In genomic region chr17:49602783-49603182, GRCh38 we compare ENCODE assay signal across 1 cellular context.
TF ChIP-seq lines count a peak whose summit lies in the region.

No MANE protein-coding gene starts in this region.

TF ChIP-seq in HepG2, 621 proteins besides CTCF, POLR2A, EP300 and RAD21 (continued from another document):
- TF ChIP-seq, protein P1, sequence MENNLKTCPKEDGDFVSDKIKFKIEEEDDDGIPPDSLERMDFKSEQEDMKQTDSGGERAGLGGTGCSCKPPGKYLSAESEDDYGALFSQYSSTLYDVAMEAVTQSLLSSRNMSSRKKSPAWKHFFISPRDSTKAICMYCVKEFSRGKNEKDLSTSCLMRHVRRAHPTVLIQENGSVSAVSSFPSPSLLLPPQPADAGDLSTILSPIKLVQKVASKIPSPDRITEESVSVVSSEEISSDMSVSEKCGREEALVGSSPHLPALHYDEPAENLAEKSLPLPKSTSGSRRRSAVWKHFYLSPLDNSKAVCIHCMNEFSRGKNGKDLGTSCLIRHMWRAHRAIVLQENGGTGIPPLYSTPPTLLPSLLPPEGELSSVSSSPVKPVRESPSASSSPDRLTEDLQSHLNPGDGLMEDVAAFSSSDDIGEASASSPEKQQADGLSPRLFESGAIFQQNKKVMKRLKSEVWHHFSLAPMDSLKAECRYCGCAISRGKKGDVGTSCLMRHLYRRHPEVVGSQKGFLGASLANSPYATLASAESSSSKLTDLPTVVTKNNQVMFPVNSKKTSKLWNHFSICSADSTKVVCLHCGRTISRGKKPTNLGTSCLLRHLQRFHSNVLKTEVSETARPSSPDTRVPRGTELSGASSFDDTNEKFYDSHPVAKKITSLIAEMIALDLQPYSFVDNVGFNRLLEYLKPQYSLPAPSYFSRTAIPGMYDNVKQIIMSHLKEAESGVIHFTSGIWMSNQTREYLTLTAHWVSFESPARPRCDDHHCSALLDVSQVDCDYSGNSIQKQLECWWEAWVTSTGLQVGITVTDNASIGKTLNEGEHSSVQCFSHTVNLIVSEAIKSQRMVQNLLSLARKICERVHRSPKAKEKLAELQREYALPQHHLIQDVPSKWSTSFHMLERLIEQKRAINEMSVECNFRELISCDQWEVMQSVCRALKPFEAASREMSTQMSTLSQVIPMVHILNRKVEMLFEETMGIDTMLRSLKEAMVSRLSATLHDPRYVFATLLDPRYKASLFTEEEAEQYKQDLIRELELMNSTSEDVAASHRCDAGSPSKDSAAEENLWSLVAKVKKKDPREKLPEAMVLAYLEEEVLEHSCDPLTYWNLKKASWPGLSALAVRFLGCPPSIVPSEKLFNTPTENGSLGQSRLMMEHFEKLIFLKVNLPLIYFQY (CRISPR knock-in tag; IDR thresholded peaks at IDR 0.05; ENCODE audit: borderline replicate concordance), result no peak
- TF ChIP-seq AHR (CRISPR knock-in tag; IDR thresholded peaks at IDR 0.05) (no peak), MTA3 (CRISPR knock-in tag; IDR thresholded peaks at IDR 0.05) (no peak), ZFP90 (CRISPR knock-in tag; IDR thresholded peaks at IDR 0.05; ENCODE audit: borderline replicate concordance) (no peak), ZFP82 (CRISPR knock-in tag; IDR thresholded peaks at IDR 0.05; ENCODE audit: borderline replicate concordance) (no peak), MZF1 (CRISPR knock-in tag; IDR thresholded peaks at IDR 0.05; ENCODE audit: borderline replicate concordance) (no peak), ZNF335 (CRISPR knock-in tag; IDR thresholded peaks at IDR 0.05) (no peak), YEATS4 (CRISPR knock-in tag; IDR thresholded peaks at IDR 0.05; ENCODE audit: borderline replicate concordance) (no peak), BCL3 (CRISPR knock-in tag; IDR thresholded peaks at IDR 0.05) (no peak), SP1 (IDR thresholded peaks at IDR 0.05) (no peak), SP1 (CRISPR knock-in tag; IDR thresholded peaks at IDR 0.05) (no peak), ETV5 (CRISPR knock-in tag; IDR thresholded peaks at IDR 0.05; ENCODE audit: borderline replicate concordance) (no peak), ZNF331 (CRISPR knock-in tag; IDR thresholded peaks at IDR 0.05) (no peak)
- TF ChIP-seq, protein P2, sequence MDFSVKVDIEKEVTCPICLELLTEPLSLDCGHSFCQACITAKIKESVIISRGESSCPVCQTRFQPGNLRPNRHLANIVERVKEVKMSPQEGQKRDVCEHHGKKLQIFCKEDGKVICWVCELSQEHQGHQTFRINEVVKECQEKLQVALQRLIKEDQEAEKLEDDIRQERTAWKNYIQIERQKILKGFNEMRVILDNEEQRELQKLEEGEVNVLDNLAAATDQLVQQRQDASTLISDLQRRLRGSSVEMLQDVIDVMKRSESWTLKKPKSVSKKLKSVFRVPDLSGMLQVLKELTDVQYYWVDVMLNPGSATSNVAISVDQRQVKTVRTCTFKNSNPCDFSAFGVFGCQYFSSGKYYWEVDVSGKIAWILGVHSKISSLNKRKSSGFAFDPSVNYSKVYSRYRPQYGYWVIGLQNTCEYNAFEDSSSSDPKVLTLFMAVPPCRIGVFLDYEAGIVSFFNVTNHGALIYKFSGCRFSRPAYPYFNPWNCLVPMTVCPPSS (IDR thresholded peaks at IDR 0.05), result no peak
- TF ChIP-seq, protein P3, sequence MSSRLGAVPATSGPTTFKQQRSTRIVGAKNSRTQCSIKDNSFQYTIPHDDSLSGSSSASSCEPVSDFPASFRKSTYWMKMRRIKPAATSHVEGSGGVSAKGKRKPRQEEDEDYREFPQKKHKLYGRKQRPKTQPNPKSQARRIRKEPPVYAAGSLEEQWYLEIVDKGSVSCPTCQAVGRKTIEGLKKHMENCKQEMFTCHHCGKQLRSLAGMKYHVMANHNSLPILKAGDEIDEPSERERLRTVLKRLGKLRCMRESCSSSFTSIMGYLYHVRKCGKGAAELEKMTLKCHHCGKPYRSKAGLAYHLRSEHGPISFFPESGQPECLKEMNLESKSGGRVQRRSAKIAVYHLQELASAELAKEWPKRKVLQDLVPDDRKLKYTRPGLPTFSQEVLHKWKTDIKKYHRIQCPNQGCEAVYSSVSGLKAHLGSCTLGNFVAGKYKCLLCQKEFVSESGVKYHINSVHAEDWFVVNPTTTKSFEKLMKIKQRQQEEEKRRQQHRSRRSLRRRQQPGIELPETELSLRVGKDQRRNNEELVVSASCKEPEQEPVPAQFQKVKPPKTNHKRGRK (CRISPR knock-in tag; IDR thresholded peaks at IDR 0.05), result no peak
